In genomic region chr2:95057535-95058453, GRCh38 we compare ENCODE assay signal across 14 cellular contexts. TPM values are rescaled to one million over a fixed set of nuclear protein-coding genes. Genes with fewer than 3 reads are reported as not detected.
A peak's percentile ranks its signal among the peaks of the same experiment; 100 is the strongest.
DNase-seq lines count a peak whose midpoint lies in the region; ATAC-seq and FAIRE-seq lines count a peak whose summit lies in the region.
"Had no signal": no experiment of that assay in that cellular context is flagged by ENCODE, and none has a peak within 500 bp of the region (broad histone marks: within the 10 kb centered on the region; RNA-seq: fewer than 3 reads in every experiment).

No MANE protein-coding gene starts in this region.

- peak overlapping the region; percentile 98 for H3K27ac ChIP-seq in KOPT-K1 (ENCODE audit: low read depth, low read length, poor library complexity, severe bottlenecking)
- H3K27ac ChIP-seq: adrenal gland had no signal

- H3K36me3 ChIP-seq in KOPT-K1 (ENCODE audit: insufficient read depth, low read length), result peaks cover 18% of the 10 kb centered on the region
- H3K36me3 ChIP-seq: adrenal gland, BE2C had no signal

- no peaks in the 10 kb centered on the region for H3K9me3 ChIP-seq in KOPT-K1 (ENCODE audit: insufficient read depth, low read length, poor library complexity, severe bottlenecking)
- H3K9me3 ChIP-seq: adrenal gland, BE2C had no signal

- ATAC-seq in GM19452 (IDR thresholded peaks at IDR 0.05; ENCODE audit: unreplicated experiment) (no peak), GM21423 (IDR thresholded peaks at IDR 0.05; ENCODE audit: unreplicated experiment) (no peak)

- peak; percentile 50 for FAIRE-seq in frontal cortex (lab: Jason Lieb, UNC)
- FAIRE-seq: HTR-8/SVneo had no signal

- DNase-seq in Ammon's horn (ENCODE audit: low spot score), result peak; percentile 93
- DNase-seq in frontal cortex (ENCODE audit: low spot score in 2 of 2), result peak; percentile 62 to 66
- peak; percentile 78 for DNase-seq in occipital lobe (lab: John Stamatoyannopoulos, UW)
- DNase-seq in Kasumi-1 (lab: John Stamatoyannopoulos, UW), result no peak
- DNase-seq in NCI-H1092 treated with DMSO at 0.1 percent for 48 hours (lab: John Stamatoyannopoulos, UW), result no peak
- DNase-seq: adrenal gland, BE2C, NCI-H1092 had no signal

RNA-seq across cellular contexts. Expression of gene MAL, which starts 32.3 kb away (rescaled TPM):
- total RNA-seq in frontal cortex (not detected), occipital lobe (not detected)
- total RNA-seq: glomerular endothelial cell, osteocyte had no signal

Comparison
In these comparisons a context has a peak if more than half of its experiments do, and no peak if none do; other contexts are left out.
1. DNase-seq: peak in Ammon's horn (single experiment), frontal cortex (2 of 2) and occipital lobe (single experiment); none in Kasumi-1 (0 of 2) and NCI-H1092 treated with DMSO at 0.1 percent for 48 hours (single experiment).